Comparison of ENCODE assay signal across 8 cellular contexts in genomic region chr3:58491506-58492384, GRCh38. TPM values are rescaled to one million over a fixed set of nuclear protein-coding genes. Genes with fewer than 3 reads are reported as not detected.
DNase-seq lines count a peak whose midpoint lies in the region; ATAC-seq, FAIRE-seq and TF ChIP-seq lines count a peak whose summit lies in the region.

TSS of gene KCTD6 (plus strand) at chr3:58492096. CDS start at chr3:58498756, 6,660 bp downstream.

- H3K27ac ChIP-seq in right atrium auricular region, result peak within 1 kb of the TSS; percentile 82 to 88

- TF ChIP-seq CTCF in GM12875 (IDR thresholded peaks at IDR 0.05; ENCODE audit: borderline replicate concordance, insufficient read depth, low read depth, low read length) (peak; percentile 92), right atrium auricular region (IDR thresholded peaks at IDR 0.05) (peak; percentile 82)

- DNase-seq in NCI-H1417 (lab: John Stamatoyannopoulos, UW) (peak; percentile 81 to 87 (median 86)), T-helper 1 cell (peak; percentile 66 to 94 (median 77)), amniotic stem cell (lab: John Stamatoyannopoulos, UW) (peak; percentile 84), right atrium auricular region (ENCODE audit: low spot score) (peak; percentile 89), pulmonary artery endothelial cell (ENCODE audit: low read depth, low spot score) (peak; percentile 78), urothelium cell line (ENCODE audit: low spot score) (peak; percentile 96)

- peaks cover 0 to 51% of the 10 kb centered on the region in 2 donors for H3K4me1 ChIP-seq in right atrium auricular region

- no peaks in the 10 kb centered on the region for H3K36me3 ChIP-seq in right atrium auricular region

- FAIRE-seq in urothelium cell line (lab: Jason Lieb, UNC), result peak; percentile 32

- H3K9me3 ChIP-seq in right atrium auricular region, result no peaks in the 10 kb centered on the region

- peak; percentile 92 for ATAC-seq in HG02763 (IDR thresholded peaks at IDR 0.05; ENCODE audit: unreplicated experiment)

- no peaks in the 10 kb centered on the region for H3K27me3 ChIP-seq in right atrium auricular region

- H3K4me3 ChIP-seq in GM12875 (ENCODE audit: low read depth, low read length) (peak within 1 kb of the TSS; percentile 54), right atrium auricular region (peak within 1 kb of the TSS; percentile 68 to 87)

RNA-seq across cellular contexts. Expression of gene KCTD6, which starts in this region (rescaled TPM):
- total RNA-seq in right atrium auricular region (10 to 100 TPM in 1 of 2 donors, 1 to 10 TPM in 1; 9.5 to 10.6 TPM), pulmonary artery endothelial cell (5.7 and 8.4 TPM in 2 replicates)

Comparison
In these comparisons a context has a peak if more than half of its experiments do, and no peak if none do; other contexts are left out.
1. Peak in every context shown above with its lines: DNase-seq, ATAC-seq, H3K4me3 ChIP-seq and H3K27ac ChIP-seq.